In the genomic region with DNA sequence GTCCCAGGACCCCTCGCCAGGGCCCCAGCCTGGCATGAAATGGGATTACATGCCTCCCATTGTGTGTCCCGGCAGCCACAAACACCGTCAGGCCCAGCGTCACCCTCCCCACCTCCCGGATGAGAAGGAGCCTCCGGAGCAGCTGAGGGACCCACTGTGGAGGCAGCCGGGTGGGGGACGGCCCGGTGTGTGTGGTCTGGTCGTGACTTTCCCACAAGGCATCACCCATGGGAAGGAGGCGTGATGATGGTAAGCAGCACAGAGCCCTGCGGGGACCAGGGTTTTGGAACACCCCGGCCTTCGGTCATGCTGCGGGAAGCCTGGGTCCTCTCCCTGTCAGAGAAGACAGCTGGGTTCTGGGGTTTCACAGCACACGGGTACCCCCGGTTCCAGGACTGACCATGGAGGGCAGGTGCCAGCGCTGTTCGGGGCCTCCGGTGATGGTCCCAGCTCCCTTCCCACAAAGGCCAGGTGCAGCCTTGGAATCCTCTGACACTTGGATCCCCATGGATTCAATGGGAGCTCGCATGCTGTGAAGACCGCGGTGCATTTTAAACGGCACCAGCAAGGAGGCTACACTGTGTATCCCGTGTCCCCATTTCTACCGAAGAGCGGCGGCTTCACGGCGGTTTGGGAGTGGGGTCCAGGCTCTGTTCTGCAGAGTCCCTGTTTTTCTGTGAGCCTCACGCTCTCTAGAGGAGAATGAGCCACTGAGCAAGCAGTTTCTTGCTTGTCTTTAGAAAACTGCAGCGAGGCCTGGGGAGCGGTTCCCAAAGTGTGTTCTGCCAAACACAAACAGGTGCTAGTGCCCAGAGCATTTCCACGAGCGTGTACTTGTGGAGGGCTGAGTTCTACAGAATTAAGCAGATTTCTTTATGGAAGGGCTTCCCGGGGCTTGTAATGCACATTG, we compare ENCODE assay signal across 26 cellular contexts.
DNase-seq lines count a peak whose midpoint lies in the region; ATAC-seq and TF ChIP-seq lines count a peak whose summit lies in the region.
"Had no signal": no experiment of that assay in that cellular context is flagged by ENCODE, and none has a peak within 500 bp of the region (broad histone marks: within the 10 kb centered on the region; RNA-seq: fewer than 3 reads in every experiment).

No MANE protein-coding gene starts in this region.

- H3K14ac ChIP-seq in H9 (ENCODE audit: insufficient read depth, low read length), result no peak overlapping the region

- no peak overlapping the region for H4K8ac ChIP-seq in H9 (replicated peaks; ENCODE audit: insufficient read length, low read depth, low read length)

- DNase-seq in H9 (peak; percentile 27), WTC11 (ENCODE audit: low spot score) (no peak), left lobe of liver (ENCODE audit: low spot score) (peak; percentile 31), sigmoid colon (no peak), hepatocyte (ENCODE audit: low spot score) (no peak)
- peak; percentile 6 for DNase-seq in stimulated activated CD8-positive, alpha-beta memory T cell treated with anti-CD3 and anti-CD28 coated beads, Interleukin-4, amount 100 ng/mL, for 48 hours
- DNase-seq: activated naive CD4-positive, alpha-beta T cell; activated T-cell treated with anti-CD3 and anti-CD28 coated beads, Interleukin-2, amount 50 U/mL, for 4 hours; body of pancreas; Caco-2; DMS79; effector memory CD8-positive, alpha-beta T cell; foreskin fibroblast; heart right ventricle; kidney glomerular epithelial cell; MV-4-11; NCI-H1436 treated with DMSO at 0.1 percent for 48 hours; NCI-H2107; NCI-H774; psoas muscle; SJCRH30; stimulated activated naive CD8-positive, alpha-beta T cell treated with anti-CD3 and anti-CD28 coated beads, Interleukin-15, amount 100 ng/mL, for 72 hours had no signal

- no peak overlapping the region for H2BK12ac ChIP-seq in H9 (ENCODE audit: insufficient read length, low read depth, low read length)

- H2BK120ac ChIP-seq in H9 (ENCODE audit: low read depth, low read length, poor library complexity, severe bottlenecking), result no peak overlapping the region

- H3K9ac ChIP-seq in H9 (ENCODE audit: extremely low read depth, insufficient read length, low read length), result no peak overlapping the region

- H3K79me2 ChIP-seq in H9 (ENCODE audit: insufficient read depth, low read length) (no peaks in the 10 kb centered on the region), hepatocyte (no peaks in the 10 kb centered on the region)

- H3K27ac ChIP-seq in H9 (ENCODE audit: insufficient read length, low read depth, low read length) (no peak overlapping the region), sigmoid colon (no peak overlapping the region), hepatocyte (no peak overlapping the region)
- H3K27ac ChIP-seq: body of pancreas, C4-2B, heart right ventricle, HL-60, psoas muscle, SJCRH30, tibial nerve had no signal

- H3K9me3 Mint-ChIP-seq in H9 (no peaks in the 10 kb centered on the region), WTC11 (no peaks in the 10 kb centered on the region)
- H3K9me3 Mint-ChIP-seq: activated T-cell treated with anti-CD3 and anti-CD28 coated beads, Interleukin-2, amount 50 U/mL, for 4 hours; effector memory CD8-positive, alpha-beta T cell; stimulated activated naive CD8-positive, alpha-beta T cell treated with anti-CD3 and anti-CD28 coated beads, Interleukin-15, amount 100 ng/mL, for 72 hours had no signal

- H3K79me1 ChIP-seq in H9 (ENCODE audit: insufficient read depth, low read depth, low read length, poor library complexity, severe bottlenecking), result no peaks in the 10 kb centered on the region

- no peak overlapping the region for H4K91ac ChIP-seq in H9 (ENCODE audit: insufficient read length, low read depth, low read length)

- no peak overlapping the region for H3T11ph ChIP-seq in H9 (ENCODE audit: low read length)

- no peak for TF ChIP-seq POLR2A in sigmoid colon (IDR thresholded peaks at IDR 0.05)

- no peak overlapping the region for H3K18ac ChIP-seq in H9 (ENCODE audit: insufficient read length, low read depth, low read length)

- H3K4me3 ChIP-seq in sigmoid colon (no peak overlapping the region), hepatocyte (no peak overlapping the region)
- H3K4me3 ChIP-seq: body of pancreas, heart right ventricle, psoas muscle, SJCRH30, tibial nerve had no signal

- H3K27me3 ChIP-seq in H9 (ENCODE audit: insufficient read depth, low read length), result no peaks in the 10 kb centered on the region
- H3K27me3 ChIP-seq in sigmoid colon, result peaks cover 0 to 20% (median 0%) of the 10 kb centered on the region in 3 donors
- H3K27me3 ChIP-seq in hepatocyte, result no peaks in the 10 kb centered on the region
- H3K27me3 ChIP-seq: body of pancreas, SJCRH30, tibial nerve had no signal

- no peak overlapping the region for H3K56ac ChIP-seq in H9 (ENCODE audit: insufficient read length, low read depth, low read length)

- no peak overlapping the region for H3K23ac ChIP-seq in H9 (ENCODE audit: insufficient read length, low read depth, low read length)

- H2AK5ac ChIP-seq in H9 (ENCODE audit: insufficient read length, low read length), result no peak overlapping the region

- H3K4me1 ChIP-seq in H9 (ENCODE audit: insufficient read depth, low read length) (no peaks in the 10 kb centered on the region), sigmoid colon (no peaks in the 10 kb centered on the region), hepatocyte (ENCODE audit: insufficient read depth) (no peaks in the 10 kb centered on the region)
- H3K4me1 ChIP-seq: body of pancreas, heart right ventricle, psoas muscle, SJCRH30, tibial nerve had no signal

- H3K27me3 Mint-ChIP-seq in H9 (ENCODE audit: low read depth) (peaks cover 2% of the 10 kb centered on the region), WTC11 (ENCODE audit: low read depth) (no peaks in the 10 kb centered on the region; the same call in 1 of the 2 replicates)

- H2BK20ac ChIP-seq in H9 (ENCODE audit: low read depth, low read length, poor library complexity, severe bottlenecking), result no peak overlapping the region

- H3K9me3 ChIP-seq in H9 (ENCODE audit: control insufficient read depth, low read depth, low read length) (no peaks in the 10 kb centered on the region), sigmoid colon (no peaks in the 10 kb centered on the region), hepatocyte (ENCODE audit: low read depth) (no peaks in the 10 kb centered on the region)
- H3K9me3 ChIP-seq: body of pancreas, Caco-2, heart right ventricle, psoas muscle, SJCRH30, tibial nerve had no signal

- WGBS in H9 (ENCODE audit: extremely low coverage, insufficient read length, low lambda C conversion rate), result no CpG with 5 or more reads among the region's 36 CpGs
- WGBS in sigmoid colon, 2 donors, result 90 to 91% methylated on average over 36 of the region's 36 CpGs
- WGBS in hepatocyte (ENCODE audit: low lambda C conversion rate, missing lambda C conversion rate), result 90% methylated on average over 36 of the region's 36 CpGs

- H3K36me3 ChIP-seq in sigmoid colon (no peaks in the 10 kb centered on the region), hepatocyte (replicated peaks; ENCODE audit: insufficient read depth, low read depth) (no peaks in the 10 kb centered on the region)
- H3K36me3 ChIP-seq: heart right ventricle, SJCRH30, tibial nerve had no signal

- no peaks in the 10 kb centered on the region for H3K23me2 ChIP-seq in H9 (ENCODE audit: insufficient read length, low read depth, low read length, poor library complexity, severe bottlenecking)

- peaks cover 12 to 24% of the 10 kb centered on the region in 2 experiments for H3K4me1 Mint-ChIP-seq in H9
- peaks cover 9% of the 10 kb centered on the region for H3K4me1 Mint-ChIP-seq in WTC11
- H3K4me1 Mint-ChIP-seq: stimulated activated naive CD8-positive, alpha-beta T cell treated with anti-CD3 and anti-CD28 coated beads, Interleukin-15, amount 100 ng/mL, for 72 hours had no signal

- H3K4me2 ChIP-seq in H9 (ENCODE audit: insufficient read depth, insufficient read length, low read length) (no peak overlapping the region), hepatocyte (no peak overlapping the region)

- H4K5ac ChIP-seq in H9 (ENCODE audit: insufficient read length, low read depth, low read length), result no peak overlapping the region

- CTCF ChIA-PET in WTC11 (lab: Charles Lee), result no interaction called here

- H4K20me1 ChIP-seq in H9 (ENCODE audit: control insufficient read depth, insufficient read depth, insufficient read length) (no peaks in the 10 kb centered on the region), hepatocyte (ENCODE audit: insufficient read depth, poor library complexity, severe bottlenecking) (no peaks in the 10 kb centered on the region)

- no peak overlapping the region for H2BK5ac ChIP-seq in H9 (ENCODE audit: insufficient read length, low read length)

- POLR2A ChIA-PET in WTC11 (lab: Charles Lee), result interaction anchor here (0.6 kb wide), 1 partner anchor 1032 kb away, joined by 7 read pairs; no protein-coding TSS in a partner anchor

- H3K4me3 Mint-ChIP-seq in H9 (no peak overlapping the region), WTC11 (no peak overlapping the region)
- H3K4me3 Mint-ChIP-seq: activated T-cell treated with anti-CD3 and anti-CD28 coated beads, Interleukin-2, amount 50 U/mL, for 4 hours; effector memory CD8-positive, alpha-beta T cell; stimulated activated naive CD8-positive, alpha-beta T cell treated with anti-CD3 and anti-CD28 coated beads, Interleukin-15, amount 100 ng/mL, for 72 hours had no signal

- intact Hi-C loops in sigmoid colon (cut with DNase I), result no loop called here

- no peak overlapping the region for H2BK15ac ChIP-seq in H9 (ENCODE audit: low read depth, low read length)

- no peak overlapping the region for H3K4ac ChIP-seq in H9 (ENCODE audit: low read depth, low read length)

- no peak for TF ChIP-seq EP300 in sigmoid colon (IDR thresholded peaks at IDR 0.05)

- H3K36me3 Mint-ChIP-seq in H9 (ENCODE audit: insufficient read depth in 1 of 3, low read depth in 3 of 3) (no peaks in the 10 kb centered on the region; a peak in 1 of 7 replicates), WTC11 (no peaks in the 10 kb centered on the region)

- H3K9me2 ChIP-seq in hepatocyte (replicated peaks; ENCODE audit: insufficient read depth), result no peaks in the 10 kb centered on the region

- TF ChIP-seq CTCF in H9 (conservative IDR thresholded peaks at IDR 0.05) (no peak), WTC11 (IDR thresholded peaks at IDR 0.05) (no peak), sigmoid colon (IDR thresholded peaks at IDR 0.05) (no peak), hepatocyte (IDR thresholded peaks at IDR 0.05; ENCODE audit: poor library complexity) (no peak)

- ATAC-seq in WTC11 (no peak), left lobe of liver (no peak), HG02642 (IDR thresholded peaks at IDR 0.05; ENCODE audit: poor library complexity, unreplicated experiment) (no peak)
- ATAC-seq: activated T-cell treated with anti-CD3 and anti-CD28 coated beads, Interleukin-2, amount 50 U/mL, for 4 hours; body of pancreas; effector memory CD8-positive, alpha-beta T cell; psoas muscle; stimulated activated naive CD8-positive, alpha-beta T cell treated with anti-CD3 and anti-CD28 coated beads, Interleukin-15, amount 100 ng/mL, for 72 hours had no signal

- H2AFZ ChIP-seq in H9 (ENCODE audit: low read length) (no peak overlapping the region), hepatocyte (no peak overlapping the region)

- peak overlapping the region in 1 of 3 experiments; percentile 57; a peak in 1 of 7 replicates for H3K27ac Mint-ChIP-seq in H9
- H3K27ac Mint-ChIP-seq in WTC11, result no peak overlapping the region
- H3K27ac Mint-ChIP-seq: effector memory CD8-positive, alpha-beta T cell; stimulated activated naive CD8-positive, alpha-beta T cell treated with anti-CD3 and anti-CD28 coated beads, Interleukin-15, amount 100 ng/mL, for 72 hours had no signal

Comparison
In these comparisons a context has a peak if more than half of its experiments do, and no peak if none do; other contexts are left out.
1. DNase-seq: peak in H9 (single experiment), left lobe of liver (single experiment) and stimulated activated CD8-positive, alpha-beta memory T cell treated with anti-CD3 and anti-CD28 coated beads, Interleukin-4, amount 100 ng/mL, for 48 hours (single experiment); none in WTC11 (single experiment), sigmoid colon (single experiment) and hepatocyte (single experiment).